Comparison of ENCODE assay signal across 19 cellular contexts in the genomic region with DNA sequence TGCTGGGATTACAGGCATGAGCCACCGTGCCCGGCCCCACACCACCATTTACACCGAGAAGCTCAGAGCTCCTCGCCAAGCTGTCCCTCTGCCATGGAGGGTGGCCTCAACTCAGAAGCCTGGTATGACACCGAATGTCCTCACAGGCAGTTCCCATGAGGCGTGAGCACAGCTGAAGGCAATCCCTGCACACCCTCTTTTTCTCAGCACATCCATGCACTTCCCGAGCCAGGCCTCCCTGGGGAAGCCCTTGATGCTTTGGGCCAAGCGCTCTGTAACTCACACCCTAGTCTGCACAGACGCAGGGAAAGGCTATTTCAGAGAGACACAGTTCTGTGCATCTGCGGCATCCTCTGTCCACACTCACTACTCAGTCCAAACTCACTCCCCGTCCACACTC. TPM values are rescaled to one million over a fixed set of nuclear protein-coding genes. Genes with fewer than 3 reads are reported as not detected.
"Had no signal": no experiment of that assay in that cellular context is flagged by ENCODE, and none has a peak within 500 bp of the region (broad histone marks: within the 10 kb centered on the region; RNA-seq: fewer than 3 reads in every experiment).

No MANE protein-coding gene starts in this region.

- H3K27me3 ChIP-seq: foreskin keratinocyte, hepatocyte, right atrium auricular region, thyroid gland, upper lobe of right lung had no signal

- H2AFZ ChIP-seq: hepatocyte had no signal

- H3K4me3 ChIP-seq: hepatocyte, psoas muscle, right atrium auricular region, thyroid gland, upper lobe of right lung had no signal

- H3K79me2 ChIP-seq: hepatocyte had no signal

- ATAC-seq: activated naive CD8-positive, alpha-beta T cell treated with anti-CD3 and anti-CD28 coated beads, Interleukin-2, amount 50 U/mL, for 24 hours; activated T-cell treated with anti-CD3 and anti-CD28 coated beads, Interleukin-2, amount 50 U/mL, for 4 hours; foreskin keratinocyte; psoas muscle; upper lobe of right lung; WTC11 had no signal

- H3K4me2 ChIP-seq: hepatocyte had no signal

- DNase-seq: activated CD4-positive, alpha-beta T cell treated with anti-CD3 and anti-CD28 coated beads, Interleukin-2, amount 50 U/mL, for 48 hours; activated CD8-positive, alpha-beta memory T cell treated with anti-CD3 and anti-CD28 coated beads, Interleukin-2, amount 50 U/mL, for 48 hours; activated gamma-delta T cell; activated naive CD4-positive, alpha-beta T cell treated with anti-CD3 and anti-CD28 coated beads, Interleukin-2, amount 50 U/mL, for 16 hours; activated naive CD8-positive, alpha-beta T cell treated with anti-CD3 and anti-CD28 coated beads, Interleukin-2, amount 50 U/mL, for 24 hours; activated T-cell treated with anti-CD3 and anti-CD28 coated beads, Interleukin-2, amount 50 U/mL, for 4 hours; effector memory CD4-positive, alpha-beta T cell; foreskin keratinocyte; immature natural killer cell; psoas muscle; stimulated activated CD4-positive, alpha-beta T cell treated with anti-CD3 and anti-CD28 coated beads, Interleukin-12 subunit alpha, Interleukin-12 subunit beta, amount 100 ng/mL, for 4 hours; substantia nigra; T1000; thyroid gland; upper lobe of right lung had no signal

- H3K9me3 ChIP-seq: psoas muscle, right atrium auricular region, thyroid gland, upper lobe of right lung had no signal

- H3K36me3 ChIP-seq: thyroid gland, upper lobe of right lung had no signal

- H3K27ac ChIP-seq: foreskin keratinocyte, hepatocyte, psoas muscle, right atrium auricular region, thyroid gland, upper lobe of right lung had no signal

- H3K4me1 ChIP-seq: psoas muscle, right atrium auricular region, thyroid gland, upper lobe of right lung had no signal

RNA-seq across cellular contexts. Expression of a gene that starts 18.4 kb away (rescaled TPM):
- total RNA-seq: activated CD8-positive, alpha-beta memory T cell treated with anti-CD3 and anti-CD28 coated beads for 36 hours had no signal
